In genomic region chrX:31012509-31013025, GRCh38 we compare ENCODE assay signal across 35 cellular contexts. TPM values are rescaled to one million over a fixed set of nuclear protein-coding genes. Genes with fewer than 3 reads are reported as not detected.
"Had no signal": no experiment of that assay in that cellular context is flagged by ENCODE, and none has a peak within 500 bp of the region (broad histone marks: within the 10 kb centered on the region; RNA-seq: fewer than 3 reads in every experiment).

No MANE protein-coding gene starts in this region.

- H3K9me3 ChIP-seq: adrenal gland, body of pancreas, SJCRH30 had no signal

- DNase-seq: activated CD4-positive, alpha-beta T cell treated with anti-CD3 and anti-CD28 coated beads for 36 hours; activated CD4-positive, alpha-beta T cell treated with anti-CD3 and anti-CD28 coated beads, Interleukin-2, amount 10 ng/mL, durations not matched to agents 7 days and 5 days; activated CD4-positive, alpha-beta T cell treated with anti-CD3 and anti-CD28 coated beads, Interleukin-2, amount 50 U/mL, for 48 hours; activated CD8-positive, alpha-beta memory T cell treated with anti-CD3 and anti-CD28 coated beads, Interleukin-2, amount 50 U/mL, for 4 hours; activated CD8-positive, alpha-beta T cell treated with anti-CD3 and anti-CD28 coated beads, Interleukin-2, amount 10 ng/mL, durations not matched to agents 7 days and 5 days; activated gamma-delta T cell treated with Interleukin-2 at 50 U/mL for 16 hours; activated naive CD4-positive, alpha-beta T cell treated with anti-CD3 and anti-CD28 coated beads for 36 hours; activated T-cell treated with anti-CD3 and anti-CD28 coated beads for 4 hours; activated T-cell treated with anti-CD3 and anti-CD28 coated beads, Interleukin-2, amount 50 U/mL, for 4 hours; adrenal gland; body of pancreas; NCI-H1092 treated with DMSO at 0.1 percent for 48 hours; NCI-H1417; NCI-H187 treated with DMSO at 0.1 percent for 48 hours; NCI-H2081 treated with DMSO at 0.1 percent for 48 hours; NCI-H226; NCI-H446 treated with DMSO at 0.1 percent for 48 hours; NCI-H524 treated with DMSO at 0.1 percent for 48 hours; SHP77; SJCRH30 had no signal

- H3K27me3 Mint-ChIP-seq: activated CD4-positive, alpha-beta T cell treated with anti-CD3 and anti-CD28 coated beads for 36 hours; activated CD4-positive, alpha-beta T cell treated with anti-CD3 and anti-CD28 coated beads, Interleukin-2, amount 10 ng/mL, durations not matched to agents 7 days and 5 days had no signal

- H3K9ac ChIP-seq: KMS-11 had no signal

- H3K4me3 Mint-ChIP-seq: activated CD4-positive, alpha-beta T cell treated with anti-CD3 and anti-CD28 coated beads for 36 hours; activated CD4-positive, alpha-beta T cell treated with anti-CD3 and anti-CD28 coated beads, Interleukin-2, amount 10 ng/mL, durations not matched to agents 7 days and 5 days; activated CD8-positive, alpha-beta T cell treated with anti-CD3 and anti-CD28 coated beads, Interleukin-2, amount 10 ng/mL, durations not matched to agents 7 days and 5 days; activated naive CD4-positive, alpha-beta T cell treated with anti-CD3 and anti-CD28 coated beads for 36 hours; activated T-cell treated with anti-CD3 and anti-CD28 coated beads, Interleukin-2, amount 50 U/mL, for 4 hours; activated T-helper 1 cell treated with anti-CD3 and anti-CD28 coated beads, Interleukin-12 subunit alpha, Interleukin-12 subunit beta, Interleukin-2, Interleukin-4 antibody, amounts not matched to agents 30 ng/mL and 10 ng/mL and 1 ng/mL, durations not matched to agents 14 hours and 24 hours and 36 hours; T-helper 1 cell treated with Interleukin-12 subunit alpha and Interleukin-12 subunit beta and Interleukin-4 antibody, amounts not matched to agents 30 μg/mL and 1 μg/mL, for 36 hours; T-helper 2 cell treated with Interferon-gamma antibody and Interleukin-4, amounts not matched to agents 5 μg/mL and 100 μg/mL, for 36 hours had no signal

- H3K9me3 Mint-ChIP-seq: activated CD4-positive, alpha-beta T cell treated with anti-CD3 and anti-CD28 coated beads, Interleukin-2, amount 10 ng/mL, durations not matched to agents 7 days and 5 days; activated naive CD4-positive, alpha-beta T cell treated with anti-CD3 and anti-CD28 coated beads for 36 hours; activated T-helper 1 cell treated with anti-CD3 and anti-CD28 coated beads, Interleukin-12 subunit alpha, Interleukin-12 subunit beta, Interleukin-2, Interleukin-4 antibody, amounts not matched to agents 30 ng/mL and 10 ng/mL and 1 ng/mL, durations not matched to agents 14 hours and 24 hours and 36 hours; T-helper 1 cell treated with Interleukin-12 subunit alpha and Interleukin-12 subunit beta and Interleukin-4 antibody, amounts not matched to agents 30 μg/mL and 1 μg/mL, for 36 hours; T-helper 2 cell treated with Interferon-gamma antibody and Interleukin-4, amounts not matched to agents 5 μg/mL and 100 μg/mL, for 36 hours had no signal

- FAIRE-seq: TTC549 had no signal

- H3K27me3 ChIP-seq: body of pancreas, SJCRH30 had no signal

- H3K4me2 ChIP-seq: KMS-11 had no signal

- H3K27ac ChIP-seq: adrenal gland, body of pancreas, breast epithelium, KMS-11, SJCRH30, SK-N-MC had no signal

- H3K4me1 ChIP-seq: adrenal gland, body of pancreas, breast epithelium, SJCRH30 had no signal

- H3K36me3 Mint-ChIP-seq: activated naive CD4-positive, alpha-beta T cell treated with anti-CD3 and anti-CD28 coated beads, Interleukin-2, amount 50 U/mL, for 72 hours had no signal

- H3K36me3 ChIP-seq: adrenal gland, breast epithelium, SJCRH30 had no signal

- H3K27ac Mint-ChIP-seq: activated CD4-positive, alpha-beta T cell treated with anti-CD3 and anti-CD28 coated beads for 36 hours; activated CD4-positive, alpha-beta T cell treated with anti-CD3 and anti-CD28 coated beads, Interleukin-2, amount 10 ng/mL, durations not matched to agents 7 days and 5 days; activated CD8-positive, alpha-beta T cell treated with anti-CD3 and anti-CD28 coated beads, Interleukin-2, amount 10 ng/mL, durations not matched to agents 7 days and 5 days; activated naive CD4-positive, alpha-beta T cell treated with anti-CD3 and anti-CD28 coated beads for 36 hours; activated naive CD4-positive, alpha-beta T cell treated with anti-CD3 and anti-CD28 coated beads, Interleukin-2, amount 50 U/mL, for 72 hours; activated T-helper 1 cell treated with anti-CD3 and anti-CD28 coated beads, Interleukin-12 subunit alpha, Interleukin-12 subunit beta, Interleukin-2, Interleukin-4 antibody, amounts not matched to agents 30 ng/mL and 10 ng/mL and 1 ng/mL, durations not matched to agents 14 hours and 24 hours and 36 hours; T-helper 1 cell treated with Interleukin-12 subunit alpha and Interleukin-12 subunit beta and Interleukin-4 antibody, amounts not matched to agents 30 μg/mL and 1 μg/mL, for 36 hours; T-helper 2 cell treated with Interferon-gamma antibody and Interleukin-4, amounts not matched to agents 5 μg/mL and 100 μg/mL, for 36 hours had no signal

- ATAC-seq: activated CD4-positive, alpha-beta T cell treated with anti-CD3 and anti-CD28 coated beads for 36 hours; activated CD4-positive, CD25-positive, alpha-beta regulatory T cell treated with anti-CD3 and anti-CD28 coated beads, Interleukin-2, amount 50 U/mL, for 24 hours; activated CD8-positive, alpha-beta T cell treated with anti-CD3 and anti-CD28 coated beads, Interleukin-2, amount 10 ng/mL, durations not matched to agents 7 days and 5 days; activated naive CD4-positive, alpha-beta T cell treated with anti-CD3 and anti-CD28 coated beads, Interleukin-2, amount 50 U/mL, for 72 hours; activated T-cell treated with anti-CD3 and anti-CD28 coated beads, Interleukin-2, amount 50 U/mL, for 4 hours; body of pancreas; Panc1 had no signal

- H3K4me1 Mint-ChIP-seq: activated CD4-positive, alpha-beta T cell treated with anti-CD3 and anti-CD28 coated beads for 36 hours; activated CD4-positive, alpha-beta T cell treated with anti-CD3 and anti-CD28 coated beads, Interleukin-2, amount 10 ng/mL, durations not matched to agents 7 days and 5 days had no signal

- H3K4me3 ChIP-seq: adrenal gland, body of pancreas, breast epithelium, SJCRH30, SK-N-MC had no signal

RNA-seq across cellular contexts. Expression of gene FTHL17, which starts 59.3 kb away (rescaled TPM):
- total RNA-seq: activated CD4-positive, alpha-beta T cell treated with anti-CD3 and anti-CD28 coated beads for 36 hours; activated CD4-positive, alpha-beta T cell treated with anti-CD3 and anti-CD28 coated beads, Interleukin-2, amount 10 ng/mL, durations not matched to agents 7 days and 5 days; activated CD8-positive, alpha-beta T cell treated with anti-CD3 and anti-CD28 coated beads, Interleukin-2, amount 10 ng/mL, durations not matched to agents 7 days and 5 days; activated naive CD4-positive, alpha-beta T cell treated with anti-CD3 and anti-CD28 coated beads for 36 hours; activated naive CD4-positive, alpha-beta T cell treated with anti-CD3 and anti-CD28 coated beads, Interleukin-2, amount 50 U/mL, for 72 hours; activated T-cell treated with anti-CD3 and anti-CD28 coated beads, Interleukin-2, amount 50 U/mL, for 4 hours; activated T-helper 1 cell treated with anti-CD3 and anti-CD28 coated beads, Interleukin-12 subunit alpha, Interleukin-12 subunit beta, Interleukin-2, Interleukin-4 antibody, amounts not matched to agents 30 ng/mL and 10 ng/mL and 1 ng/mL, durations not matched to agents 14 hours and 24 hours and 36 hours; adrenal gland; astrocyte; body of pancreas; breast epithelium; cardiac septum; LHCN-M2; M059J; RPMI7951; SJCRH30 had no signal
- polyA plus RNA-seq: adrenal gland had no signal
